ENCODE assay signal across 33 cellular contexts in the genomic region with DNA sequence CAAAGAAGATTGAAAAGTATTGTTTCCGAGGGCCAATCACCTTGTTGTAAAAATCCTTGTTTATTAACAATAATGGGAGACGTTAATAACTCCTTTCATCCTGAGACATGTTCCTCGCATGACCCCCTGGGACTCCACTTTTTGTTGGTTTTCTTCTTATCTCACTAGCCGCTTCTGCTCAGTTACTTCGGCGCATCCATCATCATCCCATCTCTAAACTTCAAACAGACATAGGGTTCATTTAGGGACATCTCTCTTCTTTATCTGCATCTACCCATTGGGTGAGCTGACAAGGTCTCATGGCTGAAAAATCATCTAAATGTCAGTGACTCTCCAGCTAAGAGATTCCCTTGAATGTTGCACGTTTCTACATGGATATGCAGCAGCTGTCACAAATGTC.
"Had no signal": no experiment of that assay in that cellular context is flagged by ENCODE, and none has a peak within 500 bp of the region (broad histone marks: within the 10 kb centered on the region; RNA-seq: fewer than 3 reads in every experiment).

No MANE protein-coding gene starts in this region.

- H3K27ac ChIP-seq: adrenal gland, ascending aorta, body of pancreas, brain microvascular endothelial cell, breast epithelium, cardiac muscle cell had no signal

- H3K36me3 ChIP-seq: adrenal gland, ascending aorta, brain microvascular endothelial cell, breast epithelium, cardiac muscle cell had no signal

- DNase-seq: activated effector memory CD4-positive, alpha-beta T cell treated with anti-CD3 and anti-CD28 coated beads, Interleukin-2, amount 50 U/mL, for 16 hours; activated effector memory CD4-positive, alpha-beta T cell treated with Interleukin-2 at 50 U/mL for 16 hours; activated gamma-delta T cell; activated gamma-delta T cell treated with Interleukin-2 at 50 U/mL for 16 hours; activated naive CD4-positive, alpha-beta T cell; activated naive CD4-positive, alpha-beta T cell treated with anti-CD3 and anti-CD28 coated beads for 36 hours; activated naive CD4-positive, alpha-beta T cell treated with anti-CD3 and anti-CD28 coated beads, Interleukin-2, amount 10 ng/mL, durations not matched to agents 7 days and 5 days; activated naive CD4-positive, alpha-beta T cell treated with anti-CD3 and anti-CD28 coated beads, Interleukin-2, amount 50 U/mL, for 16 hours; activated naive CD4-positive, alpha-beta T cell treated with Interleukin-2 at 50 U/mL for 16 hours; activated naive CD8-positive, alpha-beta T cell treated with anti-CD3 and anti-CD28 coated beads for 36 hours; activated naive CD8-positive, alpha-beta T cell treated with anti-CD3 and anti-CD28 coated beads, Interleukin-2, amount 10 ng/mL, durations not matched to agents 7 days and 5 days; activated naive CD8-positive, alpha-beta T cell treated with anti-CD3 and anti-CD28 coated beads, Interleukin-2, amount 50 U/mL, for 24 hours; activated T-cell treated with anti-CD3 and anti-CD28 coated beads, Interleukin-2, amount 50 U/mL, for 24 hours; activated T-cell treated with anti-CD3 and anti-CD28 coated beads, Interleukin-2, amount 50 U/mL, for 4 hours; activated T-cell treated with anti-CD3 and anti-CD28 coated beads, Interleukin-2, amount 50 U/mL, for 48 hours; activated T-cell treated with anti-CD3 and anti-CD28 coated beads, Interleukin-2, amount 50 U/mL, for 72 hours; amniotic stem cell; amygdala; anterior cingulate cortex; aorta; body of pancreas; brain microvascular endothelial cell; caudate nucleus; central memory CD4-positive, alpha-beta T cell; cerebellar nuclear complex had no signal

- H3K9me3 ChIP-seq: adrenal gland, ascending aorta, body of pancreas had no signal

- FAIRE-seq: astrocyte, bronchial epithelial cell had no signal

- H3K27me3 ChIP-seq: adrenal gland, ascending aorta, body of pancreas, brain microvascular endothelial cell, breast epithelium, cardiac muscle cell had no signal

- ATAC-seq: activated naive CD4-positive, alpha-beta T cell treated with anti-CD3 and anti-CD28 coated beads, Interleukin-2, amount 50 U/mL, for 72 hours; activated naive CD8-positive, alpha-beta T cell treated with anti-CD3 and anti-CD28 coated beads, Interleukin-2, amount 50 U/mL, for 24 hours; activated T-cell treated with anti-CD3 and anti-CD28 coated beads, Interleukin-2, amount 50 U/mL, for 4 hours; activated T-cell treated with anti-CD3 and anti-CD28 coated beads, Interleukin-2, amount 50 U/mL, for 72 hours; activated T-helper 17 cell treated with anti-CD3 and anti-CD28 coated beads, Interleukin-2, amount 50 U/mL, for 72 hours; body of pancreas had no signal

- H3K4me1 ChIP-seq: adrenal gland, ascending aorta, body of pancreas, breast epithelium had no signal

- H3K4me3 ChIP-seq: adrenal gland, ascending aorta, body of pancreas, breast epithelium, cardiac muscle cell had no signal
